Comparison of ENCODE assay signal across 28 cellular contexts in genomic region chr22:28714043-28714442, GRCh38. TPM values are rescaled to one million over a fixed set of nuclear protein-coding genes. Genes with fewer than 3 reads are reported as not detected.
DNase-seq lines count a peak whose midpoint lies in the region; ATAC-seq, FAIRE-seq and TF ChIP-seq lines count a peak whose summit lies in the region.
"Had no signal": no experiment of that assay in that cellular context is flagged by ENCODE, and none has a peak within 500 bp of the region (broad histone marks: within the 10 kb centered on the region; RNA-seq: fewer than 3 reads in every experiment).

No MANE protein-coding gene starts in this region.

- no peak overlapping the region for H3K27ac ChIP-seq in GM12878 (ENCODE audit: control insufficient read depth, insufficient read depth)
- H3K27ac ChIP-seq: ascending aorta, Peyer's patch, right atrium auricular region, SJSA1, testis had no signal

- H2AFZ ChIP-seq in GM12878 (ENCODE audit: control insufficient read depth, low read depth, low read length): no peak overlapping the region
- H2AFZ ChIP-seq: GM23338 had no signal

- no peaks in the 10 kb centered on the region for H4K20me1 ChIP-seq in GM12878 (ENCODE audit: control insufficient read depth, insufficient read depth)

- intact Hi-C loops in GM12878 (cut with micrococcal nuclease; ENCODE audit: unreplicated experiment): no loop called here

- TF ChIP-seq EP300 in GM12878 (IDR thresholded peaks at IDR 0.05; ENCODE audit: borderline replicate concordance in 1 of 2, control insufficient read depth in 1 of 2, low read depth in 2 of 2, low read length in 2 of 2): no peak; a peak in 1 of 4 replicates

- no peaks in the 10 kb centered on the region for H3K27me3 Mint-ChIP-seq in natural killer cell treated with Interleukin-12 subunit alpha and Interleukin-12 subunit beta and Interleukin-15 and Interleukin-18, amount 100 ng/mL, for 72 hours
- H3K27me3 Mint-ChIP-seq: activated naive CD4-positive, alpha-beta T cell treated with anti-CD3 and anti-CD28 coated beads, Interleukin-2, amount 50 U/mL, for 24 hours; CD4-positive, CD25-positive, alpha-beta regulatory T cell; naive thymus-derived CD4-positive, alpha-beta T cell; stimulated activated naive B cell treated with anti-CD40 and anti-IgM and Interleukin-4, amounts not matched to agents 10 μg/mL and 1 μg/mL and 100 μg/mL, for 72 hours had no signal

- FAIRE-seq in GM12878 (lab: Jason Lieb, UNC): no peak
- FAIRE-seq: GM18507, K562, TTC549, urothelium cell line had no signal

- CTCF ChIA-PET in GM12878 (lab: Yijun Ruan, JAX): interaction anchor here (1.7 kb wide), 1 partner anchor 8 kb away, joined by 3 read pairs; no protein-coding TSS in a partner anchor

- H3K79me2 ChIP-seq in GM12878 (ENCODE audit: control insufficient read depth, insufficient read depth, low read length): no peaks in the 10 kb centered on the region

- no peak for TF ChIP-seq CTCF in GM12878 (IDR thresholded peaks at IDR 0.05 in 2 of 3, conservative IDR thresholded peaks at IDR 0.05 in 1 of 3; ENCODE audit: control insufficient read depth in 2 of 3, extremely low read depth in 1 of 3, insufficient read depth in 1 of 3, low read depth in 3 of 3, low read length in 3 of 3)

- peaks cover 6% of the 10 kb centered on the region for H3K36me3 Mint-ChIP-seq in natural killer cell treated with Interleukin-12 subunit alpha and Interleukin-12 subunit beta and Interleukin-15 and Interleukin-18, amount 100 ng/mL, for 72 hours

- peak overlapping the region; percentile 53 for H3K4me3 Mint-ChIP-seq in natural killer cell treated with Interleukin-12 subunit alpha and Interleukin-12 subunit beta and Interleukin-15 and Interleukin-18, amount 100 ng/mL, for 72 hours
- H3K4me3 Mint-ChIP-seq: activated naive CD4-positive, alpha-beta T cell treated with anti-CD3 and anti-CD28 coated beads, Interleukin-2, amount 50 U/mL, for 24 hours; GM23338; naive thymus-derived CD4-positive, alpha-beta T cell; stimulated activated naive B cell treated with anti-CD40 and anti-IgM and Interleukin-4, amounts not matched to agents 10 μg/mL and 1 μg/mL and 100 μg/mL, for 72 hours had no signal

- POLR2A ChIA-PET in GM12878 (lab: Charles Lee): no interaction called here

- no peaks in the 10 kb centered on the region; a peak in 3 of 4 replicates for H3K36me3 ChIP-seq in GM12878 (ENCODE audit: control insufficient read depth in 2 of 2, insufficient read depth in 2 of 2, low read length in 1 of 2)
- H3K36me3 ChIP-seq: ascending aorta, Peyer's patch, right atrium auricular region had no signal

- H3K4me1 ChIP-seq in GM12878 (ENCODE audit: control insufficient read depth, insufficient read depth, low read length): no peaks in the 10 kb centered on the region
- H3K4me1 ChIP-seq: testis had no signal

- H3K27ac Mint-ChIP-seq in natural killer cell treated with Interleukin-12 subunit alpha and Interleukin-12 subunit beta and Interleukin-15 and Interleukin-18, amount 100 ng/mL, for 72 hours: peak overlapping the region; percentile 79 to 85
- H3K27ac Mint-ChIP-seq: activated naive CD4-positive, alpha-beta T cell treated with anti-CD3 and anti-CD28 coated beads, Interleukin-2, amount 50 U/mL, for 24 hours; GM23338; naive thymus-derived CD4-positive, alpha-beta T cell; stimulated activated naive B cell treated with anti-CD40 and anti-IgM and Interleukin-4, amounts not matched to agents 10 μg/mL and 1 μg/mL and 100 μg/mL, for 72 hours had no signal

- peak; percentile 71 for ATAC-seq in GM12878
- peak; percentile 96 for ATAC-seq in natural killer cell treated with Interleukin-12 subunit alpha and Interleukin-12 subunit beta and Interleukin-15 and Interleukin-18, amount 100 ng/mL, for 72 hours
- ATAC-seq: GM23338; K562; naive thymus-derived CD4-positive, alpha-beta T cell had no signal

- H3K9me3 ChIP-seq in GM12878 (replicated peaks; ENCODE audit: control insufficient read depth, insufficient read depth, low read length): no peaks in the 10 kb centered on the region
- H3K9me3 ChIP-seq: ascending aorta, Peyer's patch, right atrium auricular region, SJSA1, testis had no signal

- no TSS peak for BruUV-seq in GM12878 (replicated peaks; lab: Mats Ljungman, UMichigan)

- DNase-seq in ELR (ENCODE audit: low read depth) (peak; percentile 59), NCI-H460 (ENCODE audit: extremely low read depth, low read depth) (peak; percentile 43), GM12878 (ENCODE audit: low read depth, low spot score) (no peak), HCEC 1CT (no peak), HK-2 (ENCODE audit: unreplicated experiment) (no peak), NCI-H1105 (lab: John Stamatoyannopoulos, UW) (no peak)
- peak; percentile 67 for DNase-seq in natural killer cell treated with Interleukin-12 subunit alpha and Interleukin-12 subunit beta and Interleukin-15 and Interleukin-18, amount 100 ng/mL, for 72 hours (ENCODE audit: low spot score)
- DNase-seq: activated CD4-positive, alpha-beta T cell treated with anti-CD3 and anti-CD28 coated beads for 1 hour; CD4-positive, CD25-positive, alpha-beta regulatory T cell; cerebellar nuclear complex; mesendoderm; naive thymus-derived CD4-positive, alpha-beta T cell; NCI-H1436 treated with DMSO at 0.1 percent for 48 hours; NCI-H526 treated with DMSO at 0.1 percent for 48 hours; Peyer's patch; stimulated activated CD4-positive, alpha-beta T cell treated with anti-CD3 and anti-CD28 coated beads, Interleukin-4, amount 100 ng/mL, for 1 hour; stimulated activated naive B cell treated with anti-CD40 and anti-IgM and Interleukin-4, amounts not matched to agents 10 μg/mL and 1 μg/mL and 100 μg/mL, for 72 hours; testis had no signal

- no peak overlapping the region for H3K4me2 ChIP-seq in GM12878 (ENCODE audit: control insufficient read depth, insufficient read depth)
- H3K4me2 ChIP-seq: GM23338 had no signal

- H3K4me1 Mint-ChIP-seq in natural killer cell treated with Interleukin-12 subunit alpha and Interleukin-12 subunit beta and Interleukin-15 and Interleukin-18, amount 100 ng/mL, for 72 hours (ENCODE audit: low read depth in 2 of 2): peaks cover 48 to 55% of the 10 kb centered on the region in 2 donors
- H3K4me1 Mint-ChIP-seq: activated naive CD4-positive, alpha-beta T cell treated with anti-CD3 and anti-CD28 coated beads, Interleukin-2, amount 50 U/mL, for 24 hours; GM23338; stimulated activated naive B cell treated with anti-CD40 and anti-IgM and Interleukin-4, amounts not matched to agents 10 μg/mL and 1 μg/mL and 100 μg/mL, for 72 hours had no signal

- no peak for TF ChIP-seq RAD21 in GM12878 (IDR thresholded peaks at IDR 0.05; ENCODE audit: insufficient read depth, low read depth, low read length)

- TF ChIP-seq POLR2A in GM12878 (IDR thresholded peaks at IDR 0.05; ENCODE audit: low read depth, low read length): no peak

- in situ Hi-C loops in GM12878 (cut with MboI): no loop called here

- no peaks in the 10 kb centered on the region for H3K27me3 ChIP-seq in GM12878 (replicated peaks in 1 of 2; ENCODE audit: control insufficient read depth in 2 of 2, insufficient read depth in 2 of 2, low read length in 1 of 2)
- H3K27me3 ChIP-seq: ascending aorta, Peyer's patch, right atrium auricular region, SJSA1, testis had no signal

- SMC1A ChIA-PET in GM12878 (lab: Charles Lee; ENCODE audit: uncharacterized antibody, unreplicated experiment): no interaction called here

- RAD21 ChIA-PET in GM12878 (lab: Charles Lee; ENCODE audit: unreplicated experiment): interaction anchor here (1.1 to 1.8 kb wide), 2 partner anchors 115 to 818 kb away, joined by 3 to 5 read pairs; no protein-coding TSS in a partner anchor

- H3K9ac ChIP-seq in GM12878 (ENCODE audit: control insufficient read depth, insufficient read depth, low read length): no peak overlapping the region

- H3K9me3 Mint-ChIP-seq in natural killer cell treated with Interleukin-12 subunit alpha and Interleukin-12 subunit beta and Interleukin-15 and Interleukin-18, amount 100 ng/mL, for 72 hours: no peaks in the 10 kb centered on the region
- H3K9me3 Mint-ChIP-seq: activated naive CD4-positive, alpha-beta T cell treated with anti-CD3 and anti-CD28 coated beads, Interleukin-2, amount 50 U/mL, for 24 hours; GM23338; stimulated activated naive B cell treated with anti-CD40 and anti-IgM and Interleukin-4, amounts not matched to agents 10 μg/mL and 1 μg/mL and 100 μg/mL, for 72 hours had no signal

- H3K4me3 ChIP-seq in GM12878: no peak overlapping the region
- H3K4me3 ChIP-seq: ascending aorta, GM23338, K562, Peyer's patch, right atrium auricular region, SJSA1, testis had no signal

- 94% methylated on average over 2 of the region's 2 CpGs for WGBS in GM12878 (ENCODE audit: insufficient coverage, insufficient replicate concordance, low lambda C conversion rate, missing lambda C conversion rate)

RNA-seq across cellular contexts. Expression of gene CHEK2, which starts 27.6 kb away (rescaled TPM):
- total RNA-seq in NCI-H460 (2014; rRNA removed; shearing (Covaris generic)): 65.4 and 77.3 TPM in 2 replicates
- polyA plus RNA-seq in NCI-H460 (2014; cell fraction: nucleus; rRNA removed): 74.6 and 83.0 TPM in 2 replicates
- total RNA-seq in GM12878 (2013; cell fraction: nucleolus; rRNA removed): 59.0 and 64.3 TPM in 2 replicates
- total RNA-seq in GM12878 (2014; rRNA removed) (17.8 and 20.7 TPM in 2 replicates), GM12878 (2014; rRNA removed; fragmentation: Illumina TruSeq; extraction: Trizol) (22.9 and 25.6 TPM in 2 replicates), GM12878 (2021) (18.4 and 29.9 TPM in 2 replicates)
- polyA plus RNA-seq in GM12878 (2011; ENCODE audit: low read depth): 20.8 TPM
- polyA plus RNA-seq in GM12878 (2011; rRNA removed) (59.7 and 61.5 TPM in 2 replicates), GM12878 (2014; fragmentation: Illumina TruSeq; extraction: Trizol) (27.7 and 36.9 TPM in 2 replicates), GM12878 (2014; fragmentation: Nextera tagmentation; extraction: Ambion mirVana) (10 to 100 TPM; 31.1 to 31.4 TPM), GM12878 (2014; rRNA removed) (21.3 and 22.5 TPM in 2 replicates), GM12878 (2016; fragmentation: Nextera tagmentation; extraction: Ambion mirVana) (10 to 100 TPM; 15.7 to 18.5 TPM)
- 43.5 and 70.8 TPM in 2 replicates for polyA plus RNA-seq in GM12878 (2011; cell fraction: cytosol; rRNA removed)
- polyA plus RNA-seq in GM12878 (2011; cell fraction: nucleus; rRNA removed): 39.7 and 41.2 TPM in 2 replicates
- 14.3 and 19.4 TPM in 2 replicates for polyA plus RNA-seq in GM12878 (2012)
- polyA minus RNA-seq in GM12878 (2011; rRNA and poly(A)+ RNA removed): 28.1 and 40.4 TPM in 2 replicates
- 19.4 and 26.2 TPM in 2 replicates for polyA minus RNA-seq in GM12878 (2011; cell fraction: cytosol; rRNA and poly(A)+ RNA removed)
- polyA minus RNA-seq in GM12878 (2011; cell fraction: nucleus; rRNA and poly(A)+ RNA removed): 17.9 and 36.3 TPM in 2 replicates
- 10 to 100 TPM; 28.1 to 36.2 TPM for total RNA-seq in natural killer cell treated with Interleukin-12 subunit alpha and Interleukin-12 subunit beta and Interleukin-15 and Interleukin-18, amount 100 ng/mL, for 72 hours

RNA-seq across cellular contexts. Expression of gene HSCB, which starts 27.8 kb away (rescaled TPM):
- total RNA-seq in NCI-H460 (2014; rRNA removed; shearing (Covaris generic)): 14.6 and 23.2 TPM in 2 replicates
- polyA plus RNA-seq in NCI-H460 (2014; cell fraction: nucleus; rRNA removed): 4.5 and 13.6 TPM in 2 replicates
- total RNA-seq in GM12878 (2013; cell fraction: nucleolus; rRNA removed): 6.1 and 7.0 TPM in 2 replicates
- total RNA-seq in GM12878 (2014; rRNA removed) (20.8 and 21.2 TPM in 2 replicates), GM12878 (2014; rRNA removed; fragmentation: Illumina TruSeq; extraction: Trizol) (20.9 and 22.2 TPM in 2 replicates), GM12878 (2021) (15.3 and 16.0 TPM in 2 replicates)
- 15.0 TPM for polyA plus RNA-seq in GM12878 (2011; ENCODE audit: low read depth)
- polyA plus RNA-seq in GM12878 (2011; rRNA removed) (18.3 and 20.8 TPM in 2 replicates), GM12878 (2014; fragmentation: Illumina TruSeq; extraction: Trizol) (15.9 and 18.7 TPM in 2 replicates), GM12878 (2014; fragmentation: Nextera tagmentation; extraction: Ambion mirVana) (10 to 100 TPM; 10.6 to 19.0 TPM), GM12878 (2014; rRNA removed) (24.2 and 26.6 TPM in 2 replicates), GM12878 (2016; fragmentation: Nextera tagmentation; extraction: Ambion mirVana) (10 to 100 TPM; 26.9 to 28.4 TPM)
- polyA plus RNA-seq in GM12878 (2011; cell fraction: cytosol; rRNA removed): 15.6 and 17.7 TPM in 2 replicates
- polyA plus RNA-seq in GM12878 (2011; cell fraction: nucleus; rRNA removed): 2.9 and 3.4 TPM in 2 replicates
- polyA plus RNA-seq in GM12878 (2012): 19.5 and 23.4 TPM in 2 replicates
- 4.1 and 6.5 TPM in 2 replicates for polyA minus RNA-seq in GM12878 (2011; rRNA and poly(A)+ RNA removed)
- polyA minus RNA-seq in GM12878 (2011; cell fraction: cytosol; rRNA and poly(A)+ RNA removed): 3.6 and 4.5 TPM in 2 replicates
- 2.5 and 3.9 TPM in 2 replicates for polyA minus RNA-seq in GM12878 (2011; cell fraction: nucleus; rRNA and poly(A)+ RNA removed)
- total RNA-seq in natural killer cell treated with Interleukin-12 subunit alpha and Interleukin-12 subunit beta and Interleukin-15 and Interleukin-18, amount 100 ng/mL, for 72 hours: 10 to 100 TPM; 11.8 to 22.1 TPM

RNA-seq across cellular contexts. Expression of gene TTC28, which starts 34.4 kb away (rescaled TPM):
- 6.6 and 12.1 TPM in 2 replicates for total RNA-seq in NCI-H460 (2014; rRNA removed; shearing (Covaris generic))
- polyA plus RNA-seq in NCI-H460 (2014; cell fraction: nucleus; rRNA removed): 7.2 and 8.9 TPM in 2 replicates
- total RNA-seq in GM12878 (2013; cell fraction: nucleolus; rRNA removed): 39.9 and 40.6 TPM in 2 replicates
- total RNA-seq in GM12878 (2014; rRNA removed) (2.1 and 3.0 TPM in 2 replicates), GM12878 (2014; rRNA removed; fragmentation: Illumina TruSeq; extraction: Trizol) (1.3 and 1.6 TPM in 2 replicates), GM12878 (2021) (5.8 and 8.4 TPM in 2 replicates)
- polyA plus RNA-seq in GM12878 (2011; ENCODE audit: low read depth): 1.2 TPM
- polyA plus RNA-seq in GM12878 (2011; rRNA removed) (0.12 and 0.15 TPM in 2 replicates), GM12878 (2014; fragmentation: Illumina TruSeq; extraction: Trizol) (1.3 and 5.5 TPM in 2 replicates), GM12878 (2014; fragmentation: Nextera tagmentation; extraction: Ambion mirVana) (under 1 TPM; 0.22 to 0.32 TPM), GM12878 (2014; rRNA removed) (0.87 and 1.1 TPM in 2 replicates), GM12878 (2016; fragmentation: Nextera tagmentation; extraction: Ambion mirVana) (1 to 10 TPM; 2.3 TPM)
- polyA plus RNA-seq in GM12878 (2011; cell fraction: cytosol; rRNA removed): 0.08 and 0.37 TPM in 2 replicates
- polyA plus RNA-seq in GM12878 (2011; cell fraction: nucleus; rRNA removed): 0.27 and 0.41 TPM in 2 replicates
- 0.34 and 0.61 TPM in 2 replicates for polyA plus RNA-seq in GM12878 (2012)
- 0.07 and 0.67 TPM in 2 replicates for polyA minus RNA-seq in GM12878 (2011; rRNA and poly(A)+ RNA removed)
- polyA minus RNA-seq in GM12878 (2011; cell fraction: cytosol; rRNA and poly(A)+ RNA removed): 0.10 TPM in 1 of 2 replicates, not detected in the other
- polyA minus RNA-seq in GM12878 (2011; cell fraction: nucleus; rRNA and poly(A)+ RNA removed): 2.1 and 2.3 TPM in 2 replicates
- total RNA-seq in natural killer cell treated with Interleukin-12 subunit alpha and Interleukin-12 subunit beta and Interleukin-15 and Interleukin-18, amount 100 ng/mL, for 72 hours: 1 to 10 TPM; 5.7 to 6.0 TPM
- total RNA-seq: HT-29 had no signal

RNA-seq across cellular contexts. Expression of gene CCDC117, which starts 58.5 kb away (rescaled TPM):
- total RNA-seq in NCI-H460 (2014; rRNA removed; shearing (Covaris generic)): 21.2 and 21.5 TPM in 2 replicates
- polyA plus RNA-seq in NCI-H460 (2014; cell fraction: nucleus; rRNA removed): 10.4 and 10.9 TPM in 2 replicates
- 14.8 and 16.4 TPM in 2 replicates for total RNA-seq in GM12878 (2013; cell fraction: nucleolus; rRNA removed)
- 18.0 and 21.2 TPM in 2 replicates for total RNA-seq in GM12878 (2014; rRNA removed)
- total RNA-seq in GM12878 (2014; rRNA removed; fragmentation: Illumina TruSeq; extraction: Trizol): 21.7 TPM in 2 replicates
- 19.5 and 24.2 TPM in 2 replicates for total RNA-seq in GM12878 (2021)
- polyA plus RNA-seq in GM12878 (2011; ENCODE audit: low read depth): 6.4 TPM
- polyA plus RNA-seq in GM12878 (2011; rRNA removed): 24.6 and 49.9 TPM in 2 replicates
- 7.9 and 10.2 TPM in 2 replicates for polyA plus RNA-seq in GM12878 (2011; cell fraction: cytosol; rRNA removed)
- 4.3 and 7.9 TPM in 2 replicates for polyA plus RNA-seq in GM12878 (2011; cell fraction: nucleus; rRNA removed)
- 13.3 TPM in 2 replicates for polyA plus RNA-seq in GM12878 (2012)
- 22.2 and 26.1 TPM in 2 replicates for polyA plus RNA-seq in GM12878 (2014; fragmentation: Illumina TruSeq; extraction: Trizol)
- 1 to 10 TPM; 6.3 to 8.3 TPM for polyA plus RNA-seq in GM12878 (2014; fragmentation: Nextera tagmentation; extraction: Ambion mirVana)
- polyA plus RNA-seq in GM12878 (2014; rRNA removed): 11.7 and 12.8 TPM in 2 replicates
- 10 to 100 TPM; 31.7 to 32.2 TPM for polyA plus RNA-seq in GM12878 (2016; fragmentation: Nextera tagmentation; extraction: Ambion mirVana)
- 10.0 and 12.5 TPM in 2 replicates for polyA minus RNA-seq in GM12878 (2011; rRNA and poly(A)+ RNA removed)
- polyA minus RNA-seq in GM12878 (2011; cell fraction: cytosol; rRNA and poly(A)+ RNA removed): 11.5 and 15.5 TPM in 2 replicates
- polyA minus RNA-seq in GM12878 (2011; cell fraction: nucleus; rRNA and poly(A)+ RNA removed): 2.4 and 4.3 TPM in 2 replicates
- total RNA-seq in natural killer cell treated with Interleukin-12 subunit alpha and Interleukin-12 subunit beta and Interleukin-15 and Interleukin-18, amount 100 ng/mL, for 72 hours: 10 to 100 TPM; 35.3 to 43.4 TPM

Comparison
In these comparisons a context has a peak if more than half of its experiments do, and no peak if none do; other contexts are left out.
1. DNase-seq: peak in ELR (single experiment), NCI-H460 (single experiment) and natural killer cell treated with Interleukin-12 subunit alpha and Interleukin-12 subunit beta and Interleukin-15 and Interleukin-18, amount 100 ng/mL, for 72 hours (single experiment); none in GM12878 (single experiment), HCEC 1CT (single experiment), HK-2 (single experiment) and NCI-H1105 (single experiment).